ENCODE assay signal across 13 cellular contexts in the genomic region with DNA sequence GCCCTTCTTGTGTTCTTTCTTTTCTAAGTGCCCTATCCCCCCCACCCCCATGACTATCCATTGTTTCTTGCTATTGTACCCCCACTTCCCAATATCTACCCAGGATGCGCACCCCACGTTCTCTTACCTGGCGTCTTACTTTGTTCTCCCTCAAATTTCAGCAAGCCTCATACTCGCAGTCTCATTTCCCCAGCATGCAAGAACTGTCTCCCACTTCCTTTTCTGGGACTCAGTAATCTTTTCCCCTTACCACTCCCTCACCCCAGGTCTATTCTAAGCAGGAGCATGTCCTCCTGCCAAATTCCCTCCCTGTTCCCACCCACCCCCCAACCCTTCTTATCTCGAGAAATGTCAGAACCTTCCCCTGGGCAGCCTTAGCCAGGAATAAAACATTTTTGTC. TPM values are rescaled to one million over a fixed set of nuclear protein-coding genes. Genes with fewer than 3 reads are reported as not detected.
DNase-seq lines count a peak whose midpoint lies in the region; ATAC-seq and TF ChIP-seq lines count a peak whose summit lies in the region.
"Had no signal": no experiment of that assay in that cellular context is flagged by ENCODE, and none has a peak within 500 bp of the region (broad histone marks: within the 10 kb centered on the region; RNA-seq: fewer than 3 reads in every experiment).

No MANE protein-coding gene starts in this region.

- TF ChIP-seq CTCF in OCI-LY1 (IDR thresholded peaks at IDR 0.05; ENCODE audit: low read length) (no peak), brain (conservative IDR thresholded peaks at IDR 0.05) (no peak), colonic mucosa (IDR thresholded peaks at IDR 0.05) (no peak)

- no peaks in the 10 kb centered on the region for H4K20me1 ChIP-seq in OCI-LY1 (ENCODE audit: insufficient read depth, low read length)

- no peaks in the 10 kb centered on the region for H3K9me3 Mint-ChIP-seq in activated naive CD4-positive, alpha-beta T cell treated with anti-CD3 and anti-CD28 coated beads, Interleukin-2, amount 50 U/mL, for 24 hours
- H3K9me3 Mint-ChIP-seq in brain, result peaks cover 0 to 3% (median 0%) of the 10 kb centered on the region in 5 experiments
- no peaks in the 10 kb centered on the region for H3K9me3 Mint-ChIP-seq in stimulated activated memory B cell treated with anti-CD40 and anti-IgM and Interleukin-4, amounts not matched to agents 10 μg/mL and 1 μg/mL and 100 μg/mL, for 72 hours

- H3K4me3 ChIP-seq in OCI-LY1 (ENCODE audit: low read depth, low read length, poor library complexity, severe bottlenecking) (peak overlapping the region; percentile 69), colonic mucosa (no peak overlapping the region)

- no peaks in the 10 kb centered on the region for H3K27me3 Mint-ChIP-seq in activated naive CD4-positive, alpha-beta T cell treated with anti-CD3 and anti-CD28 coated beads, Interleukin-2, amount 50 U/mL, for 24 hours
- H3K27me3 Mint-ChIP-seq in brain, result peaks cover 10% of the 10 kb centered on the region
- no peaks in the 10 kb centered on the region for H3K27me3 Mint-ChIP-seq in stimulated activated memory B cell treated with anti-CD40 and anti-IgM and Interleukin-4, amounts not matched to agents 10 μg/mL and 1 μg/mL and 100 μg/mL, for 72 hours

- H3K4me2 ChIP-seq in OCI-LY1 (ENCODE audit: low read length), result peak overlapping the region; percentile 68

- no peaks in the 10 kb centered on the region for H3F3A ChIP-seq in OCI-LY1 (ENCODE audit: insufficient read depth, low read length)

- DNase-seq in activated naive CD4-positive, alpha-beta T cell treated with anti-CD3 and anti-CD28 coated beads, Interleukin-2, amount 50 U/mL, for 16 hours, result no peak
- DNase-seq in colonic mucosa, result no peak
- DNase-seq in COR-L47 (lab: John Stamatoyannopoulos, UW), result no peak
- DNase-seq: AML-193, NCI-H1436 had no signal

- H3K79me2 ChIP-seq in OCI-LY1 (ENCODE audit: insufficient read depth, low read length), result no peaks in the 10 kb centered on the region

- H3K4me1 ChIP-seq in OCI-LY1 (ENCODE audit: insufficient read depth, low read length, severe bottlenecking) (peaks cover 46% of the 10 kb centered on the region), colonic mucosa (no peaks in the 10 kb centered on the region)

- ATAC-seq in stimulated activated memory B cell treated with anti-CD40 and anti-IgM and Interleukin-4, amounts not matched to agents 10 μg/mL and 1 μg/mL and 100 μg/mL, for 72 hours, result no peak
- ATAC-seq in GM18502 (IDR thresholded peaks at IDR 0.05; ENCODE audit: poor library complexity, unreplicated experiment), result no peak

- no peaks in the 10 kb centered on the region for H3K9me2 ChIP-seq in OCI-LY1 (ENCODE audit: low read depth, low read length)

- no peak overlapping the region for H3K27ac ChIP-seq in OCI-LY1 (ENCODE audit: low read depth, low read length, poor library complexity, severe bottlenecking)
- H3K27ac ChIP-seq in colonic mucosa, result no peak overlapping the region

- peaks cover 15% of the 10 kb centered on the region; the same call in 1 of the 2 replicates for H3K36me3 ChIP-seq in OCI-LY1 (ENCODE audit: insufficient read depth, low read length)
- H3K36me3 ChIP-seq in colonic mucosa, result no peaks in the 10 kb centered on the region

- H3K9me3 ChIP-seq in OCI-LY1 (ENCODE audit: low read length) (no peaks in the 10 kb centered on the region), colonic mucosa (no peaks in the 10 kb centered on the region)

- H3K36me3 Mint-ChIP-seq in activated naive CD4-positive, alpha-beta T cell treated with anti-CD3 and anti-CD28 coated beads, Interleukin-2, amount 50 U/mL, for 24 hours, result no peaks in the 10 kb centered on the region
- peaks cover 15% of the 10 kb centered on the region for H3K36me3 Mint-ChIP-seq in brain
- peaks cover 9% of the 10 kb centered on the region for H3K36me3 Mint-ChIP-seq in stimulated activated memory B cell treated with anti-CD40 and anti-IgM and Interleukin-4, amounts not matched to agents 10 μg/mL and 1 μg/mL and 100 μg/mL, for 72 hours

- peak overlapping the region; percentile 86; the same call in 1 of the 2 replicates for H3K9ac ChIP-seq in OCI-LY1 (ENCODE audit: low read length)
- H3K9ac ChIP-seq in colonic mucosa (ENCODE audit: low read depth in 2 of 2, low read length in 2 of 2), result no peak overlapping the region

- peak overlapping the region; percentile 85 for H3K27ac Mint-ChIP-seq in activated naive CD4-positive, alpha-beta T cell treated with anti-CD3 and anti-CD28 coated beads, Interleukin-2, amount 50 U/mL, for 24 hours
- H3K27ac Mint-ChIP-seq in brain, result peak overlapping the region; percentile 45 to 99 (median 83)
- peak overlapping the region; percentile 91 for H3K27ac Mint-ChIP-seq in stimulated activated memory B cell treated with anti-CD40 and anti-IgM and Interleukin-4, amounts not matched to agents 10 μg/mL and 1 μg/mL and 100 μg/mL, for 72 hours

- peak overlapping the region; percentile 80 for H3K4me3 Mint-ChIP-seq in activated naive CD4-positive, alpha-beta T cell treated with anti-CD3 and anti-CD28 coated beads, Interleukin-2, amount 50 U/mL, for 24 hours
- peak overlapping the region; percentile 79 to 100 (median 94) for H3K4me3 Mint-ChIP-seq in brain
- peak overlapping the region; percentile 40 for H3K4me3 Mint-ChIP-seq in stimulated activated memory B cell treated with anti-CD40 and anti-IgM and Interleukin-4, amounts not matched to agents 10 μg/mL and 1 μg/mL and 100 μg/mL, for 72 hours

- intact Hi-C loops in colonic mucosa (cut with DNase I), result no loop called here

- H2AFZ ChIP-seq in OCI-LY1 (ENCODE audit: low read length), result no peak overlapping the region

- H3K4me1 Mint-ChIP-seq in activated naive CD4-positive, alpha-beta T cell treated with anti-CD3 and anti-CD28 coated beads, Interleukin-2, amount 50 U/mL, for 24 hours, result peaks cover 39% of the 10 kb centered on the region
- H3K4me1 Mint-ChIP-seq in brain, result peaks cover 53% of the 10 kb centered on the region
- peaks cover 46% of the 10 kb centered on the region for H3K4me1 Mint-ChIP-seq in stimulated activated memory B cell treated with anti-CD40 and anti-IgM and Interleukin-4, amounts not matched to agents 10 μg/mL and 1 μg/mL and 100 μg/mL, for 72 hours

- H3K27me3 ChIP-seq in OCI-LY1 (ENCODE audit: insufficient read depth, low read length) (no peaks in the 10 kb centered on the region), colonic mucosa (no peaks in the 10 kb centered on the region)

RNA-seq across cellular contexts. Expression of gene EHMT2, which starts 1.7 kb away (rescaled TPM):
- 168 TPM for polyA plus RNA-seq in brain (ENCODE audit: insufficient read depth, low read depth, low replicate concordance)
- 10 to 100 TPM; 28.4 to 52.1 TPM for total RNA-seq in colonic mucosa

RNA-seq across cellular contexts. Expression of gene ZBTB12, which starts 2.7 kb away (rescaled TPM):
- polyA plus RNA-seq in brain (ENCODE audit: insufficient read depth, low read depth, low replicate concordance), result 36.9 TPM
- total RNA-seq in colonic mucosa, result 1 to 10 TPM; 2.0 to 4.9 TPM
- polyA plus RNA-seq: smooth muscle cell had no signal

RNA-seq across cellular contexts. Expression of gene SLC44A4, which starts 20.4 kb away (rescaled TPM):
- polyA plus RNA-seq in brain (ENCODE audit: insufficient read depth, low read depth, low replicate concordance), result 15.7 TPM
- total RNA-seq in colonic mucosa, result 100 to 1,000 TPM; 546 to 779 TPM
- total RNA-seq: cerebellum, fibroblast of lung had no signal
- polyA plus RNA-seq: fibroblast of lung had no signal

RNA-seq across cellular contexts. Expression of gene C2, which starts 28.3 kb away (rescaled TPM):
- polyA plus RNA-seq in brain (ENCODE audit: insufficient read depth, low read depth, low replicate concordance), result 5.5 TPM
- 10 to 100 TPM in 1 of 2 donors, 1 to 10 TPM in 1; 7.8 to 15.2 TPM for total RNA-seq in colonic mucosa
- total RNA-seq: smooth muscle cell had no signal

RNA-seq across cellular contexts. Expression of gene NEU1, which starts 36.6 kb away (rescaled TPM):
- polyA plus RNA-seq in brain (ENCODE audit: insufficient read depth, low read depth, low replicate concordance), result 59.5 TPM
- 10 to 100 TPM; 33.8 to 47.4 TPM for total RNA-seq in colonic mucosa

Comparison
In these comparisons a context has a peak if more than half of its experiments do, and no peak if none do; other contexts are left out.
1. H3K4me3 Mint-ChIP-seq: peak in every context shown above with its lines; median percentile 94 in brain; 80 in activated naive CD4-positive, alpha-beta T cell treated with anti-CD3 and anti-CD28 coated beads, Interleukin-2, amount 50 U/mL, for 24 hours; 40 in stimulated activated memory B cell treated with anti-CD40 and anti-IgM and Interleukin-4, amounts not matched to agents 10 μg/mL and 1 μg/mL and 100 μg/mL, for 72 hours.